Comparison of ENCODE assay signal across 26 cellular contexts in genomic region chr21:44810829-44811228, GRCh38. TPM values are rescaled to one million over a fixed set of nuclear protein-coding genes. Genes with fewer than 3 reads are reported as not detected.
DNase-seq lines count a peak whose midpoint lies in the region; ATAC-seq and TF ChIP-seq lines count a peak whose summit lies in the region.
"Had no signal": no experiment of that assay in that cellular context is flagged by ENCODE, and none has a peak within 500 bp of the region (broad histone marks: within the 10 kb centered on the region; RNA-seq: fewer than 3 reads in every experiment).

No MANE protein-coding gene starts in this region.

- peaks cover 14% of the 10 kb centered on the region for H3K4me1 Mint-ChIP-seq in activated naive CD8-positive, alpha-beta T cell (ENCODE audit: low read depth)
- peaks cover 8% of the 10 kb centered on the region for H3K4me1 Mint-ChIP-seq in activated naive CD8-positive, alpha-beta T cell treated with anti-CD3 and anti-CD28 coated beads, Interleukin-2, amount 50 U/mL, for 24 hours
- peaks cover 17% of the 10 kb centered on the region for H3K4me1 Mint-ChIP-seq in activated T-helper 1 cell treated with anti-CD3 and anti-CD28 coated beads, Interleukin-12 subunit alpha, Interleukin-12 subunit beta, Interleukin-2, Interleukin-4 antibody, amounts not matched to agents 30 ng/mL and 10 ng/mL and 1 ng/mL, durations not matched to agents 14 hours and 24 hours and 36 hours (ENCODE audit: low read depth)

- no peak for DNase-seq in activated naive CD8-positive, alpha-beta T cell treated with anti-CD3 and anti-CD28 coated beads, Interleukin-2, amount 50 U/mL, for 24 hours
- no peak for DNase-seq in activated T-helper 1 cell treated with anti-CD3 and anti-CD28 coated beads, Interleukin-12 subunit alpha, Interleukin-12 subunit beta, Interleukin-2, Interleukin-4 antibody, amounts not matched to agents 30 ng/mL and 10 ng/mL and 1 ng/mL, durations not matched to agents 14 hours and 24 hours and 36 hours (ENCODE audit: low spot score)
- DNase-seq in left colon, result no peak
- DNase-seq in GM20000 (ENCODE audit: low spot score), result no peak
- DNase-seq in activated naive CD4-positive, alpha-beta T cell treated with anti-CD3 and anti-CD28 coated beads, Interleukin-2, amount 50 U/mL, for 16 hours, result no peak
- DNase-seq in UCSD-AML1 (lab: John Stamatoyannopoulos, UW; ENCODE audit: unreplicated experiment), result no peak
- DNase-seq: activated CD4-positive, CD25-positive, alpha-beta regulatory T cell treated with anti-CD3 and anti-CD28 coated beads, Interleukin-2, amount 50 U/mL, for 72 hours; activated naive CD4-positive, alpha-beta T cell; activated T-cell treated with anti-CD3 and anti-CD28 coated beads, Interleukin-2, amount 50 U/mL, for 1 hour; AML-193; DMS153; foreskin keratinocyte; heart left ventricle; NCI-H1092 treated with DMSO at 0.1 percent for 48 hours; NCI-H187 treated with DMSO at 0.1 percent for 48 hours; NCI-H526 treated with DMSO at 0.1 percent for 48 hours; Peyer's patch; stimulated activated CD4-positive, alpha-beta T cell treated with anti-CD3 and anti-CD28 coated beads, Interleukin-12 subunit alpha, Interleukin-12 subunit beta, amount 100 ng/mL, for 4 hours; stimulated activated CD4-positive, alpha-beta T cell treated with anti-CD3 and anti-CD28 coated beads, Interleukin-4, amount 100 ng/mL, for 24 hours; T-helper 1 cell; uterus had no signal

- H3K36me3 Mint-ChIP-seq in activated naive CD8-positive, alpha-beta T cell, result peaks cover 2% of the 10 kb centered on the region
- H3K36me3 Mint-ChIP-seq in activated naive CD8-positive, alpha-beta T cell treated with anti-CD3 and anti-CD28 coated beads, Interleukin-2, amount 50 U/mL, for 24 hours (ENCODE audit: low read depth), result peaks cover 26% of the 10 kb centered on the region
- peaks cover 38% of the 10 kb centered on the region for H3K36me3 Mint-ChIP-seq in activated T-helper 1 cell treated with anti-CD3 and anti-CD28 coated beads, Interleukin-12 subunit alpha, Interleukin-12 subunit beta, Interleukin-2, Interleukin-4 antibody, amounts not matched to agents 30 ng/mL and 10 ng/mL and 1 ng/mL, durations not matched to agents 14 hours and 24 hours and 36 hours (ENCODE audit: low read depth)

- no peaks in the 10 kb centered on the region for H3K27me3 Mint-ChIP-seq in activated naive CD8-positive, alpha-beta T cell
- H3K27me3 Mint-ChIP-seq in activated naive CD8-positive, alpha-beta T cell treated with anti-CD3 and anti-CD28 coated beads, Interleukin-2, amount 50 U/mL, for 24 hours, result no peaks in the 10 kb centered on the region
- H3K27me3 Mint-ChIP-seq in activated T-helper 1 cell treated with anti-CD3 and anti-CD28 coated beads, Interleukin-12 subunit alpha, Interleukin-12 subunit beta, Interleukin-2, Interleukin-4 antibody, amounts not matched to agents 30 ng/mL and 10 ng/mL and 1 ng/mL, durations not matched to agents 14 hours and 24 hours and 36 hours (ENCODE audit: insufficient read depth), result no peaks in the 10 kb centered on the region
- H3K27me3 Mint-ChIP-seq: dendritic cell treated with granulocyte-macrophage colony-stimulating factor and Interleukin-4, amounts not matched to agents 40 ng/mL and 50 ng/mL, for 4 days; stimulated activated memory B cell treated with anti-CD40 and anti-IgM and Interleukin-4, amounts not matched to agents 10 μg/mL and 1 μg/mL and 100 μg/mL, for 72 hours had no signal

- intact Hi-C loops in activated T-helper 1 cell treated with anti-CD3 and anti-CD28 coated beads, Interleukin-12 subunit alpha, Interleukin-12 subunit beta, Interleukin-2, Interleukin-4 antibody, amounts not matched to agents 30 ng/mL and 10 ng/mL and 1 ng/mL, durations not matched to agents 14 hours and 24 hours and 36 hours (cut with micrococcal nuclease), result no loop called here
- intact Hi-C loops in left colon (cut with DNase I, micrococcal nuclease), result no loop called here

- peak overlapping the region; percentile 64 for H3K27ac Mint-ChIP-seq in activated naive CD8-positive, alpha-beta T cell
- H3K27ac Mint-ChIP-seq in activated naive CD8-positive, alpha-beta T cell treated with anti-CD3 and anti-CD28 coated beads, Interleukin-2, amount 50 U/mL, for 24 hours, result no peak overlapping the region
- H3K27ac Mint-ChIP-seq in activated T-helper 1 cell treated with anti-CD3 and anti-CD28 coated beads, Interleukin-12 subunit alpha, Interleukin-12 subunit beta, Interleukin-2, Interleukin-4 antibody, amounts not matched to agents 30 ng/mL and 10 ng/mL and 1 ng/mL, durations not matched to agents 14 hours and 24 hours and 36 hours, result peak overlapping the region; percentile 41
- H3K27ac Mint-ChIP-seq: dendritic cell treated with granulocyte-macrophage colony-stimulating factor and Interleukin-4, amounts not matched to agents 40 ng/mL and 50 ng/mL, for 4 days; stimulated activated memory B cell treated with anti-CD40 and anti-IgM and Interleukin-4, amounts not matched to agents 10 μg/mL and 1 μg/mL and 100 μg/mL, for 72 hours had no signal

- ATAC-seq in activated naive CD8-positive, alpha-beta T cell treated with anti-CD3 and anti-CD28 coated beads, Interleukin-2, amount 50 U/mL, for 24 hours, result no peak
- ATAC-seq in left colon (peak; percentile 49), GM19467 (IDR thresholded peaks at IDR 0.05; ENCODE audit: unreplicated experiment) (no peak)
- ATAC-seq: foreskin keratinocyte; heart left ventricle; sciatic nerve; stimulated activated memory B cell treated with anti-CD40 and anti-IgM and Interleukin-4, amounts not matched to agents 10 μg/mL and 1 μg/mL and 100 μg/mL, for 72 hours had no signal

- no peak for TF ChIP-seq CTCF in GM20000 (IDR thresholded peaks at IDR 0.05; ENCODE audit: extremely low read depth, missing control alignments)

- no peaks in the 10 kb centered on the region for H3K9me3 Mint-ChIP-seq in activated naive CD8-positive, alpha-beta T cell (ENCODE audit: low read depth)
- H3K9me3 Mint-ChIP-seq in activated naive CD8-positive, alpha-beta T cell treated with anti-CD3 and anti-CD28 coated beads, Interleukin-2, amount 50 U/mL, for 24 hours, result no peaks in the 10 kb centered on the region
- H3K9me3 Mint-ChIP-seq in activated T-helper 1 cell treated with anti-CD3 and anti-CD28 coated beads, Interleukin-12 subunit alpha, Interleukin-12 subunit beta, Interleukin-2, Interleukin-4 antibody, amounts not matched to agents 30 ng/mL and 10 ng/mL and 1 ng/mL, durations not matched to agents 14 hours and 24 hours and 36 hours, result no peaks in the 10 kb centered on the region
- H3K9me3 Mint-ChIP-seq: dendritic cell treated with granulocyte-macrophage colony-stimulating factor and Interleukin-4, amounts not matched to agents 40 ng/mL and 50 ng/mL, for 4 days; stimulated activated memory B cell treated with anti-CD40 and anti-IgM and Interleukin-4, amounts not matched to agents 10 μg/mL and 1 μg/mL and 100 μg/mL, for 72 hours had no signal

- no peak overlapping the region for H3K4me3 Mint-ChIP-seq in activated naive CD8-positive, alpha-beta T cell
- H3K4me3 Mint-ChIP-seq in activated naive CD8-positive, alpha-beta T cell treated with anti-CD3 and anti-CD28 coated beads, Interleukin-2, amount 50 U/mL, for 24 hours, result no peak overlapping the region
- H3K4me3 Mint-ChIP-seq in activated T-helper 1 cell treated with anti-CD3 and anti-CD28 coated beads, Interleukin-12 subunit alpha, Interleukin-12 subunit beta, Interleukin-2, Interleukin-4 antibody, amounts not matched to agents 30 ng/mL and 10 ng/mL and 1 ng/mL, durations not matched to agents 14 hours and 24 hours and 36 hours, result no peak overlapping the region
- H3K4me3 Mint-ChIP-seq: dendritic cell treated with granulocyte-macrophage colony-stimulating factor and Interleukin-4, amounts not matched to agents 40 ng/mL and 50 ng/mL, for 4 days; stimulated activated memory B cell treated with anti-CD40 and anti-IgM and Interleukin-4, amounts not matched to agents 10 μg/mL and 1 μg/mL and 100 μg/mL, for 72 hours had no signal

RNA-seq across cellular contexts. Expression of gene SUMO3, which starts 7.0 kb away (rescaled TPM):
- total RNA-seq in activated T-helper 1 cell treated with anti-CD3 and anti-CD28 coated beads, Interleukin-12 subunit alpha, Interleukin-12 subunit beta, Interleukin-2, Interleukin-4 antibody, amounts not matched to agents 30 ng/mL and 10 ng/mL and 1 ng/mL, durations not matched to agents 14 hours and 24 hours and 36 hours, result 86.9 and 88.6 TPM in 2 replicates
- 10 to 100 TPM; 67.3 to 73.2 TPM for total RNA-seq in left colon

RNA-seq across cellular contexts. Expression of gene UBE2G2, which starts 9.2 kb away (rescaled TPM):
- total RNA-seq in activated T-helper 1 cell treated with anti-CD3 and anti-CD28 coated beads, Interleukin-12 subunit alpha, Interleukin-12 subunit beta, Interleukin-2, Interleukin-4 antibody, amounts not matched to agents 30 ng/mL and 10 ng/mL and 1 ng/mL, durations not matched to agents 14 hours and 24 hours and 36 hours, result 137 and 151 TPM in 2 replicates
- 10 to 100 TPM; 56.7 to 79.4 TPM for total RNA-seq in left colon
